24 cellular contexts compared by ENCODE assay signal in the genomic region with DNA sequence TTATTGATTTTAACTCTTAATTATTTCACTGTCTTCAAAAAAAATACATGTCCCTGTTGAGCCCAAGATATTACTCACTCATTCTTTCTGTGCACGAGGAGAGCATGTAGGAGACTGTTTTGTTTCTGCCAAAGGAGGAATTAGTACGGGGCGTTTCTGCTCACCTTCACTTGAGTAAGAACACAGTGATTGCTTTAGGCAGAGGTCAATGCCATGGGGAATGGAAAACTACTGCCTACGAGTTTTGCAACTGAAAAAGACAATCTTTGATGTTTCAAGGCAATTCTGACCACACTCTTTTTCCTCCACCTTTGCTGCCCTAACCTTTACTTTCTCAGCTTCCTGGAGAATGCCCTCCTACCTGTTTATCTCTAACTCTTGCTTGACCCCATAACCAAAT.
DNase-seq lines count a peak whose midpoint lies in the region; ATAC-seq and TF ChIP-seq lines count a peak whose summit lies in the region.
"Had no signal": no experiment of that assay in that cellular context is flagged by ENCODE, and none has a peak within 500 bp of the region (broad histone marks: within the 10 kb centered on the region; RNA-seq: fewer than 3 reads in every experiment).

No MANE protein-coding gene starts in this region.

- H3F3A ChIP-seq in GM23338 (replicated peaks; ENCODE audit: low read depth): no peaks in the 10 kb centered on the region

- H3K4me3 Mint-ChIP-seq in GM23338: no peak overlapping the region
- H3K4me3 Mint-ChIP-seq in osteocyte (ENCODE audit: unreplicated experiment): no peak overlapping the region
- H3K4me3 Mint-ChIP-seq in activated CD4-positive, alpha-beta T cell treated with anti-CD3 and anti-CD28 coated beads for 36 hours: no peak overlapping the region
- H3K4me3 Mint-ChIP-seq: CD14-positive monocyte; dendritic cell treated with granulocyte-macrophage colony-stimulating factor and Interleukin-4, amounts not matched to agents 40 ng/mL and 50 ng/mL, for 4 days; stimulated activated naive B cell treated with anti-CD40 and anti-IgM and Interleukin-4, amounts not matched to agents 10 μg/mL and 1 μg/mL and 100 μg/mL, for 72 hours; WTC11 had no signal

- no peaks in the 10 kb centered on the region for H3K36me3 ChIP-seq in GM23338 (ENCODE audit: insufficient read depth)
- H3K36me3 ChIP-seq: cardiac muscle cell, Peyer's patch had no signal

- H3K27ac Mint-ChIP-seq in GM23338: peak overlapping the region; percentile 31; the same call in 1 of the 2 replicates
- H3K27ac Mint-ChIP-seq in osteocyte (ENCODE audit: unreplicated experiment): peak overlapping the region; percentile 59
- H3K27ac Mint-ChIP-seq in activated CD4-positive, alpha-beta T cell treated with anti-CD3 and anti-CD28 coated beads for 36 hours: no peak overlapping the region
- H3K27ac Mint-ChIP-seq: dendritic cell treated with granulocyte-macrophage colony-stimulating factor and Interleukin-4, amounts not matched to agents 40 ng/mL and 50 ng/mL, for 4 days; stimulated activated naive B cell treated with anti-CD40 and anti-IgM and Interleukin-4, amounts not matched to agents 10 μg/mL and 1 μg/mL and 100 μg/mL, for 72 hours; WTC11 had no signal

- H3K4me3 ChIP-seq in GM23338: no peak overlapping the region
- H3K4me3 ChIP-seq: cardiac muscle cell, Peyer's patch, psoas muscle had no signal

- no peak for TF ChIP-seq CTCF in GM23338 (conservative IDR thresholded peaks at IDR 0.05; ENCODE audit: low read depth in 2 of 2)
- TF ChIP-seq CTCF in RWPE1 (conservative IDR thresholded peaks at IDR 0.05; ENCODE audit: low read depth): no peak
- TF ChIP-seq CTCF in osteocyte (IDR thresholded peaks at IDR 0.05): no peak

- H3K27ac ChIP-seq in GM23338 (ENCODE audit: low read depth) (no peak overlapping the region), RWPE1 (peak overlapping the region; percentile 87), epithelial cell of prostate (peak overlapping the region; percentile 75)
- H3K27ac ChIP-seq: cardiac muscle cell, Peyer's patch, psoas muscle had no signal

- DNase-seq in GM23338 (ENCODE audit: low spot score): no peak
- no peak for DNase-seq in RWPE1 (ENCODE audit: low spot score)
- DNase-seq in epithelial cell of prostate (ENCODE audit: low read depth, low spot score): no peak
- DNase-seq in osteocyte (ENCODE audit: extremely low spot score, unreplicated experiment): no peak
- DNase-seq in activated CD4-positive, alpha-beta T cell treated with anti-CD3 and anti-CD28 coated beads for 36 hours: no peak
- DNase-seq in NCI-H446 (lab: John Stamatoyannopoulos, UW): no peak
- no peak for DNase-seq in COR-L47 (lab: John Stamatoyannopoulos, UW)
- DNase-seq: activated CD4-positive, alpha-beta T cell treated with anti-CD3 and anti-CD28 coated beads, Interleukin-2, amount 50 U/mL, for 4 hours; activated gamma-delta T cell; DMS153; HCEC 1CT; hippocampal formation; NCI-H1417; NK-92 treated with Interleukin-12 subunit alpha and Interleukin-12 subunit beta, amount 100 ng/mL, for 24 hours; Peyer's patch; psoas muscle; small intestine; stimulated activated naive B cell treated with anti-CD40 and anti-IgM and Interleukin-4, amounts not matched to agents 10 μg/mL and 1 μg/mL and 100 μg/mL, for 72 hours; T-helper 9 cell had no signal

- H2AFZ ChIP-seq in GM23338: peak overlapping the region; percentile 38; the same call in 1 of the 2 replicates

- H3K9me3 Mint-ChIP-seq in GM23338: no peaks in the 10 kb centered on the region
- peaks cover 4% of the 10 kb centered on the region for H3K9me3 Mint-ChIP-seq in osteocyte (ENCODE audit: unreplicated experiment)
- no peaks in the 10 kb centered on the region for H3K9me3 Mint-ChIP-seq in activated CD4-positive, alpha-beta T cell treated with anti-CD3 and anti-CD28 coated beads for 36 hours (ENCODE audit: low read depth)
- H3K9me3 Mint-ChIP-seq: dendritic cell treated with granulocyte-macrophage colony-stimulating factor and Interleukin-4, amounts not matched to agents 40 ng/mL and 50 ng/mL, for 4 days; stimulated activated naive B cell treated with anti-CD40 and anti-IgM and Interleukin-4, amounts not matched to agents 10 μg/mL and 1 μg/mL and 100 μg/mL, for 72 hours; WTC11 had no signal

- CTCF ChIA-PET in RWPE1 (lab: Yijun Ruan, JAX): interaction anchor here (0.6 kb wide), 1 partner anchor 176 kb away, joined by 4 read pairs; no protein-coding TSS in a partner anchor
- CTCF ChIA-PET in activated CD4-positive, alpha-beta T cell treated with anti-CD3 and anti-CD28 coated beads for 36 hours (lab: Charles Lee): interaction anchor here (1.0 kb wide), 1 partner anchor 28 kb away, joined by 3 read pairs; no protein-coding TSS in a partner anchor

- no peak for ATAC-seq in GM23338
- no peak for ATAC-seq in HG02678 (IDR thresholded peaks at IDR 0.05; ENCODE audit: unreplicated experiment)
- no peak for ATAC-seq in activated CD4-positive, alpha-beta T cell treated with anti-CD3 and anti-CD28 coated beads for 36 hours
- ATAC-seq: psoas muscle; stimulated activated naive B cell treated with anti-CD40 and anti-IgM and Interleukin-4, amounts not matched to agents 10 μg/mL and 1 μg/mL and 100 μg/mL, for 72 hours; WTC11 had no signal

- H3K4me1 Mint-ChIP-seq in GM23338: peaks cover 36% of the 10 kb centered on the region
- H3K4me1 Mint-ChIP-seq in osteocyte (ENCODE audit: unreplicated experiment): peaks cover 44% of the 10 kb centered on the region
- no peaks in the 10 kb centered on the region for H3K4me1 Mint-ChIP-seq in activated CD4-positive, alpha-beta T cell treated with anti-CD3 and anti-CD28 coated beads for 36 hours
- H3K4me1 Mint-ChIP-seq: stimulated activated naive B cell treated with anti-CD40 and anti-IgM and Interleukin-4, amounts not matched to agents 10 μg/mL and 1 μg/mL and 100 μg/mL, for 72 hours had no signal

- no peaks in the 10 kb centered on the region for H3K27me3 ChIP-seq in GM23338 (ENCODE audit: insufficient read depth)
- H3K27me3 ChIP-seq: cardiac muscle cell, Peyer's patch had no signal

- no peaks in the 10 kb centered on the region for H4K20me1 ChIP-seq in GM23338 (replicated peaks; ENCODE audit: insufficient read depth)

- peaks cover 3% of the 10 kb centered on the region for H3K27me3 Mint-ChIP-seq in GM23338 (ENCODE audit: insufficient read depth, low read depth, poor library complexity)
- H3K27me3 Mint-ChIP-seq in osteocyte (ENCODE audit: unreplicated experiment): no peaks in the 10 kb centered on the region
- peaks cover 6% of the 10 kb centered on the region for H3K27me3 Mint-ChIP-seq in activated CD4-positive, alpha-beta T cell treated with anti-CD3 and anti-CD28 coated beads for 36 hours
- H3K27me3 Mint-ChIP-seq: dendritic cell treated with granulocyte-macrophage colony-stimulating factor and Interleukin-4, amounts not matched to agents 40 ng/mL and 50 ng/mL, for 4 days had no signal

- H3K79me2 ChIP-seq in GM23338 (replicated peaks; ENCODE audit: insufficient read depth): no peaks in the 10 kb centered on the region

- no peak overlapping the region for H3K4me2 ChIP-seq in GM23338

- intact Hi-C loops in activated CD4-positive, alpha-beta T cell treated with anti-CD3 and anti-CD28 coated beads for 36 hours (cut with DNase I, micrococcal nuclease): no loop called here

- no peaks in the 10 kb centered on the region; the same call in 1 of the 2 replicates for H3K9me2 ChIP-seq in GM23338 (ENCODE audit: insufficient read depth)

- POLR2A ChIA-PET in RWPE1 (lab: Yijun Ruan, JAX; ENCODE audit: low non-redundant PET): no interaction called here
- POLR2A ChIA-PET in activated CD4-positive, alpha-beta T cell treated with anti-CD3 and anti-CD28 coated beads for 36 hours (lab: Charles Lee): no interaction called here

- H3K4me1 ChIP-seq in GM23338 (ENCODE audit: insufficient read depth): peaks cover 25% of the 10 kb centered on the region
- H3K4me1 ChIP-seq: Peyer's patch had no signal

- H3K36me3 Mint-ChIP-seq in GM23338 (ENCODE audit: low read depth) (no peaks in the 10 kb centered on the region), osteocyte (ENCODE audit: unreplicated experiment) (no peaks in the 10 kb centered on the region)
- H3K36me3 Mint-ChIP-seq in activated CD4-positive, alpha-beta T cell treated with anti-CD3 and anti-CD28 coated beads for 36 hours (ENCODE audit: low read depth): no peaks in the 10 kb centered on the region
- H3K36me3 Mint-ChIP-seq: CD14-positive monocyte; stimulated activated naive B cell treated with anti-CD40 and anti-IgM and Interleukin-4, amounts not matched to agents 10 μg/mL and 1 μg/mL and 100 μg/mL, for 72 hours; WTC11 had no signal

TF ChIP-seq in GM23338, 12 proteins besides CTCF, POLR2A, EP300 and RAD21 (continues in another document):
- TF ChIP-seq, protein P1, sequence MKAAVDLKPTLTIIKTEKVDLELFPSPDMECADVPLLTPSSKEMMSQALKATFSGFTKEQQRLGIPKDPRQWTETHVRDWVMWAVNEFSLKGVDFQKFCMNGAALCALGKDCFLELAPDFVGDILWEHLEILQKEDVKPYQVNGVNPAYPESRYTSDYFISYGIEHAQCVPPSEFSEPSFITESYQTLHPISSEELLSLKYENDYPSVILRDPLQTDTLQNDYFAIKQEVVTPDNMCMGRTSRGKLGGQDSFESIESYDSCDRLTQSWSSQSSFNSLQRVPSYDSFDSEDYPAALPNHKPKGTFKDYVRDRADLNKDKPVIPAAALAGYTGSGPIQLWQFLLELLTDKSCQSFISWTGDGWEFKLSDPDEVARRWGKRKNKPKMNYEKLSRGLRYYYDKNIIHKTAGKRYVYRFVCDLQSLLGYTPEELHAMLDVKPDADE (IDR thresholded peaks at IDR 0.05): no peak
